ENCODE assay signal across 1 cellular context in genomic region chr4:176841730-176842129, GRCh38.
A peak's percentile ranks its signal among the peaks of the same experiment; 100 is the strongest.
TF ChIP-seq lines count a peak whose summit lies in the region.

No MANE protein-coding gene starts in this region.

TF ChIP-seq in SK-N-SH treated with all-trans-retinoic acid at 6 μM for 48 hours, 23 proteins besides CTCF, POLR2A, EP300 and RAD21:
- TF ChIP-seq TSHZ2 (CRISPR knock-in tag; IDR thresholded peaks at IDR 0.05) (no peak), ZNF70 (CRISPR knock-in tag; IDR thresholded peaks at IDR 0.05) (no peak), OSR1 (CRISPR knock-in tag; IDR thresholded peaks at IDR 0.05) (no peak), CSRNP3 (CRISPR knock-in tag; IDR thresholded peaks at IDR 0.05) (no peak), ZNF8 (CRISPR knock-in tag; IDR thresholded peaks at IDR 0.05) (no peak), TCF4 (CRISPR knock-in tag; IDR thresholded peaks at IDR 0.05; ENCODE audit: borderline replicate concordance) (no peak), SNAI2 (CRISPR knock-in tag; IDR thresholded peaks at IDR 0.05) (no peak), ARNTL (CRISPR knock-in tag; IDR thresholded peaks at IDR 0.05; ENCODE audit: borderline replicate concordance, low read depth) (no peak), PATZ1 (CRISPR knock-in tag; IDR thresholded peaks at IDR 0.05; ENCODE audit: borderline replicate concordance) (peak; percentile 93), CSDC2 (CRISPR knock-in tag; IDR thresholded peaks at IDR 0.05) (no peak), POU6F1 (CRISPR knock-in tag; IDR thresholded peaks at IDR 0.05; ENCODE audit: borderline replicate concordance, low read depth) (no peak), CREB5 (CRISPR knock-in tag; IDR thresholded peaks at IDR 0.05; ENCODE audit: low read depth) (no peak), TOX (CRISPR knock-in tag; IDR thresholded peaks at IDR 0.05; ENCODE audit: borderline replicate concordance) (peak; percentile 87), GLIS3 (CRISPR knock-in tag; IDR thresholded peaks at IDR 0.05) (no peak), ZFP3 (CRISPR knock-in tag; IDR thresholded peaks at IDR 0.05) (no peak), ZFP30 (CRISPR knock-in tag; IDR thresholded peaks at IDR 0.05) (no peak), ISL1 (CRISPR knock-in tag; IDR thresholded peaks at IDR 0.05) (peak; percentile 93), ZC3H10 (CRISPR knock-in tag; IDR thresholded peaks at IDR 0.05) (peak; percentile 92), BACH2 (CRISPR knock-in tag; IDR thresholded peaks at IDR 0.05; ENCODE audit: borderline replicate concordance) (no peak), ESRRG (CRISPR knock-in tag; IDR thresholded peaks at IDR 0.05) (no peak), RARB (CRISPR knock-in tag; IDR thresholded peaks at IDR 0.05) (0 out of 2 replicates have a peak, but pooled peaks have one; percentile 45), ZNF565 (CRISPR knock-in tag; conservative IDR thresholded peaks at IDR 0.05; ENCODE audit: low read depth) (no peak), PPARA (CRISPR knock-in tag; IDR thresholded peaks at IDR 0.05; ENCODE audit: borderline replicate concordance) (no peak)
